ENCODE assay signal across 37 cellular contexts in the genomic region with DNA sequence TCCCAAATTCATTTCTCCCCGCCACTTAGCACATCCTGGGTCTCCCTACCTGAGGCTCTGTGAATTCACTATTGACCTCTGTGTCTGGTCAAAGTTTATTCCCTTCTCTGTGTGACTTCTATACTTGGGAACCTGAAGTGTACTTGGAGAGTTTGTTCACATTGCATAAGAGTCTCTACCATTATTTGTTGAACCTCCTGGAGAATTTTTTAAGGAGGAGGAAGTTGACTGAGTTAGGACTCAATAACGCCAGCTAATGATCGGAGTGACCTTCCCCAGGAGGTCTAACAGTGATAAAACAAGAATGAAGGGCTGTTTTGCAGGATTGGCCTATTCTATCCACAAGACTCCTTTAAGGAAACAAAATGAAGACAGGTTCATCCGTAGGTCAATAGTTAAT. TPM values are rescaled to one million over a fixed set of nuclear protein-coding genes. Genes with fewer than 3 reads are reported as not detected.
"Had no signal": no experiment of that assay in that cellular context is flagged by ENCODE, and none has a peak within 500 bp of the region (broad histone marks: within the 10 kb centered on the region; RNA-seq: fewer than 3 reads in every experiment).

No MANE protein-coding gene starts in this region.

- ATAC-seq: heart left ventricle; left colon; naive thymus-derived CD4-positive, alpha-beta T cell; natural killer cell treated with Interleukin-12 subunit alpha and Interleukin-12 subunit beta and Interleukin-15 and Interleukin-18, amount 100 ng/mL, for 72 hours; right lobe of liver; stimulated activated memory B cell treated with anti-CD40 and anti-IgM and Interleukin-4, amounts not matched to agents 10 μg/mL and 1 μg/mL and 100 μg/mL, for 72 hours; stimulated activated naive CD8-positive, alpha-beta T cell treated with anti-CD3 and anti-CD28 coated beads, Interleukin-15, amount 100 ng/mL, for 72 hours had no signal

- H3K4me1 Mint-ChIP-seq: immature natural killer cell; naive thymus-derived CD4-positive, alpha-beta T cell; neural crest cell; stimulated activated memory B cell treated with anti-CD40 and anti-IgM and Interleukin-4, amounts not matched to agents 10 μg/mL and 1 μg/mL and 100 μg/mL, for 72 hours; stimulated activated naive CD8-positive, alpha-beta T cell treated with anti-CD3 and anti-CD28 coated beads, Interleukin-15, amount 100 ng/mL, for 72 hours had no signal

- H3K4me3 Mint-ChIP-seq: immature natural killer cell; mesothelial cell of epicardium; naive thymus-derived CD4-positive, alpha-beta T cell; natural killer cell treated with Interleukin-12 subunit alpha and Interleukin-12 subunit beta and Interleukin-15 and Interleukin-18, amount 100 ng/mL, for 72 hours; neural crest cell; stimulated activated memory B cell treated with anti-CD40 and anti-IgM and Interleukin-4, amounts not matched to agents 10 μg/mL and 1 μg/mL and 100 μg/mL, for 72 hours; stimulated activated naive CD8-positive, alpha-beta T cell treated with anti-CD3 and anti-CD28 coated beads, Interleukin-15, amount 100 ng/mL, for 72 hours had no signal

- H3K4me3 ChIP-seq: heart left ventricle, left ventricle myocardium inferior, right atrium auricular region, right lobe of liver, smooth muscle cell, tibial nerve, upper lobe of left lung had no signal

- DNase-seq: heart left ventricle; hypothalamus; immature natural killer cell; kidney; left colon; left ventricle myocardium inferior; mammary epithelial cell; mesenchymal stem cell; naive thymus-derived CD4-positive, alpha-beta T cell; occipital lobe; right lobe of liver; stimulated activated CD4-positive, alpha-beta T cell treated with anti-CD3 and anti-CD28 coated beads, Interleukin-1b, Interleukin-23, amount 100 ng/mL, for 48 hours; stimulated activated CD4-positive, alpha-beta T cell treated with anti-CD3 and anti-CD28 coated beads, Interleukin-2, amount 100 ng/mL, for 48 hours; stimulated activated CD4-positive, alpha-beta T cell treated with anti-CD3 and anti-CD28 coated beads, Interleukin-4, amount 100 ng/mL, for 4 hours; stimulated activated CD8-positive, alpha-beta memory T cell treated with anti-CD3 and anti-CD28 coated beads, Interleukin-4, amount 100 ng/mL, for 48 hours; stimulated activated naive CD4-positive, alpha-beta T cell treated with Interleukin-2 at 50 U/mL for 16 hours; stimulated activated naive CD8-positive, alpha-beta T cell treated with anti-CD3 and anti-CD28 coated beads, Interleukin-15, amount 100 ng/mL, for 72 hours; substantia nigra; upper lobe of left lung had no signal

- H3K36me3 Mint-ChIP-seq: immature natural killer cell; mesothelial cell of epicardium; naive thymus-derived CD4-positive, alpha-beta T cell; natural killer cell treated with Interleukin-12 subunit alpha and Interleukin-12 subunit beta and Interleukin-15 and Interleukin-18, amount 100 ng/mL, for 72 hours; stimulated activated memory B cell treated with anti-CD40 and anti-IgM and Interleukin-4, amounts not matched to agents 10 μg/mL and 1 μg/mL and 100 μg/mL, for 72 hours had no signal

- H3K9me3 ChIP-seq: heart left ventricle, left ventricle myocardium inferior, neutrophil, right atrium auricular region, right lobe of liver, tibial nerve, upper lobe of left lung had no signal

- H3K27ac ChIP-seq: heart left ventricle, left ventricle myocardium inferior, neutrophil, parathyroid adenoma, right atrium auricular region, right lobe of liver, tibial nerve, upper lobe of left lung had no signal

- FAIRE-seq: islet of Langerhans, kidney, urothelium cell line had no signal

- H3K9me3 Mint-ChIP-seq: immature natural killer cell; mesothelial cell of epicardium; natural killer cell treated with Interleukin-12 subunit alpha and Interleukin-12 subunit beta and Interleukin-15 and Interleukin-18, amount 100 ng/mL, for 72 hours; neural crest cell; stimulated activated memory B cell treated with anti-CD40 and anti-IgM and Interleukin-4, amounts not matched to agents 10 μg/mL and 1 μg/mL and 100 μg/mL, for 72 hours; stimulated activated naive CD8-positive, alpha-beta T cell treated with anti-CD3 and anti-CD28 coated beads, Interleukin-15, amount 100 ng/mL, for 72 hours had no signal

- H3K27me3 ChIP-seq: heart left ventricle, neutrophil, right atrium auricular region, right lobe of liver, tibial nerve, upper lobe of left lung had no signal

- H3K36me3 ChIP-seq: heart left ventricle, left ventricle myocardium inferior, neutrophil, right atrium auricular region, right lobe of liver, tibial nerve, upper lobe of left lung had no signal

- H3K4me1 ChIP-seq: heart left ventricle, left ventricle myocardium inferior, parathyroid adenoma, right atrium auricular region, right lobe of liver, tibial nerve, upper lobe of left lung had no signal

- H3K27ac Mint-ChIP-seq: immature natural killer cell; mesothelial cell of epicardium; naive thymus-derived CD4-positive, alpha-beta T cell; natural killer cell treated with Interleukin-12 subunit alpha and Interleukin-12 subunit beta and Interleukin-15 and Interleukin-18, amount 100 ng/mL, for 72 hours; stimulated activated memory B cell treated with anti-CD40 and anti-IgM and Interleukin-4, amounts not matched to agents 10 μg/mL and 1 μg/mL and 100 μg/mL, for 72 hours; stimulated activated naive CD8-positive, alpha-beta T cell treated with anti-CD3 and anti-CD28 coated beads, Interleukin-15, amount 100 ng/mL, for 72 hours had no signal

RNA-seq across cellular contexts. Expression of gene STMND1, which starts 23.6 kb away (rescaled TPM):
- total RNA-seq: heart left ventricle; kidney; left ventricle myocardium inferior; mammary epithelial cell; mononuclear cell; myocyte; naive thymus-derived CD4-positive, alpha-beta T cell; natural killer cell treated with Interleukin-12 subunit alpha and Interleukin-12 subunit beta and Interleukin-15 and Interleukin-18, amount 100 ng/mL, for 72 hours; neural crest cell; occipital lobe; osteocyte; posterior vena cava; pulmonary artery endothelial cell; renal cortical epithelial cell; right atrium auricular region; skeletal muscle tissue; smooth muscle cell; tibial nerve had no signal
- polyA plus RNA-seq: heart left ventricle; immature natural killer cell; mammary epithelial cell; naive thymus-derived CD4-positive, alpha-beta T cell; smooth muscle cell had no signal
